Comparison of ENCODE assay signal across 22 cellular contexts in the genomic region with DNA sequence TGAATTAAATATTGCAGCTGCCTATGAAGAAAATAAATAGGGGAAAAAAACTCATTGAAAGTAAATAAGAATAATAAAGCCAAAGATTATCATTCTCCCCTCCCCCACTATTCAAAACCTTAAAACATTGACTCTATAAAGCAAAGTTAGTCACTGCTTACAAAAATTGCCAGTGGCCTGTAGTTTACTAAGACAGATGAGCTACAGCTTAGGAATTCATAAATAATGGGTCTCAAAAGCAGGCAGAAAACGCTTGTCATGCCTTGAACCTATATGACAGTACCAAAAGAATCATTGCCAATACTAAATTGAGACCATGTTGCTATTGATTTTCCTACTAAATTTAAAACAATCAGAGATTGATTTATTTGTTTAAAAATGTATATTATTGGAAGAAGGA.
A peak's percentile ranks its signal among the peaks of the same experiment; 100 is the strongest.
DNase-seq lines count a peak whose midpoint lies in the region; ATAC-seq and TF ChIP-seq lines count a peak whose summit lies in the region.
"Had no signal": no experiment of that assay in that cellular context is flagged by ENCODE, and none has a peak within 500 bp of the region (broad histone marks: within the 10 kb centered on the region; RNA-seq: fewer than 3 reads in every experiment).

No MANE protein-coding gene starts in this region.

- H4K12ac ChIP-seq in trophoblast cell (ENCODE audit: low read depth, low read length), result no peak overlapping the region

- no peak overlapping the region for H2BK120ac ChIP-seq in trophoblast cell (ENCODE audit: insufficient read depth, low read length, poor library complexity)

- no peak overlapping the region for H3K27ac ChIP-seq in trophoblast cell (ENCODE audit: low read depth, low read length)
- H3K27ac ChIP-seq: BLaER1 treated with 17β-estradiol and CSF1 and Interleukin-3, amounts not matched to agents 10 nM and 100 nM; heart right ventricle; KMS-11 had no signal

- no peak overlapping the region for H2BK5ac ChIP-seq in trophoblast cell (ENCODE audit: low read depth, low read length, poor library complexity)

- no peak overlapping the region for H4K91ac ChIP-seq in trophoblast cell (ENCODE audit: low read depth, low read length)

- no peaks in the 10 kb centered on the region for H3K27me3 ChIP-seq in trophoblast cell (ENCODE audit: insufficient read depth, low read length)
- H3K27me3 ChIP-seq: BLaER1 treated with 17β-estradiol and CSF1 and Interleukin-3, amounts not matched to agents 10 nM and 100 nM; heart right ventricle had no signal

- no CpG with 5 or more reads among the region's 1 CpG for WGBS in trophoblast cell (ENCODE audit: extremely low coverage, insufficient coverage, insufficient read length)

- H3K4me3 ChIP-seq in epithelial cell of esophagus (ENCODE audit: low read length), result no peak overlapping the region
- H3K4me3 ChIP-seq in trophoblast cell (ENCODE audit: low read depth, low read length), result no peak overlapping the region
- H3K4me3 ChIP-seq: BLaER1 treated with 17β-estradiol and CSF1 and Interleukin-3, amounts not matched to agents 10 nM and 100 nM; heart right ventricle had no signal

- no peak overlapping the region for H3K4me2 ChIP-seq in trophoblast cell (ENCODE audit: low read length)
- H3K4me2 ChIP-seq: BLaER1 treated with 17β-estradiol and CSF1 and Interleukin-3, amounts not matched to agents 10 nM and 100 nM; KMS-11 had no signal

- H2AFZ ChIP-seq in trophoblast cell (ENCODE audit: insufficient read depth, low read length, poor library complexity), result no peak overlapping the region

- peak; percentile 88 for DNase-seq in ELR (ENCODE audit: low read depth)
- peak; percentile 25 for DNase-seq in RKO (ENCODE audit: low spot score)
- peak; percentile 70 for DNase-seq in epithelial cell of esophagus (ENCODE audit: low read depth)
- peak; percentile 6 to 63 for DNase-seq in trophoblast cell
- no peak for DNase-seq in T1000 (lab: John Stamatoyannopoulos, UW)
- no peak for DNase-seq in DMS153 (lab: John Stamatoyannopoulos, UW)
- DNase-seq in HEK293T (ENCODE audit: extremely low spot score), result no peak
- DNase-seq: activated CD4-positive, alpha-beta T cell treated with anti-CD3 and anti-CD28 coated beads for 1 hour; activated CD8-positive, alpha-beta memory T cell treated with anti-CD3 and anti-CD28 coated beads, Interleukin-2, amount 50 U/mL, for 48 hours; activated naive CD4-positive, alpha-beta T cell treated with anti-CD3 and anti-CD28 coated beads, Interleukin-2, amount 50 U/mL, for 16 hours; H7; heart right ventricle; kidney glomerular epithelial cell; NCI-H187 treated with DMSO at 0.1 percent for 48 hours; NCI-H526 treated with DMSO at 0.1 percent for 48 hours; nucleus accumbens; RPMI8226; small intestine; stimulated activated naive B cell treated with anti-CD40 and anti-IgM and Interleukin-4, amounts not matched to agents 10 μg/mL and 1 μg/mL and 100 μg/mL, for 72 hours had no signal

- no peak overlapping the region for H2BK12ac ChIP-seq in trophoblast cell (ENCODE audit: low read length)

- peaks cover 0 to 4% of the 10 kb centered on the region in 2 experiments for H3K36me3 ChIP-seq in trophoblast cell (ENCODE audit: control insufficient read depth in 1 of 2, insufficient read depth in 2 of 2, low read length in 2 of 2)

- no peaks in the 10 kb centered on the region for H3K79me2 ChIP-seq in trophoblast cell (ENCODE audit: control insufficient read depth, insufficient read depth, low read length, poor library complexity)

- no peak for ATAC-seq in HG02588 (IDR thresholded peaks at IDR 0.05; ENCODE audit: unreplicated experiment)
- ATAC-seq: heart right ventricle; stimulated activated naive B cell treated with anti-CD40 and anti-IgM and Interleukin-4, amounts not matched to agents 10 μg/mL and 1 μg/mL and 100 μg/mL, for 72 hours had no signal

- no peak overlapping the region for H3K18ac ChIP-seq in trophoblast cell (ENCODE audit: low read length)

- peaks cover 0 to 2% of the 10 kb centered on the region in 2 experiments for H3K4me1 ChIP-seq in trophoblast cell (ENCODE audit: control insufficient read depth in 1 of 2, insufficient read depth in 2 of 2, low read length in 2 of 2)

- H3K9me3 ChIP-seq in trophoblast cell (ENCODE audit: insufficient read depth, low read depth, low read length), result no peaks in the 10 kb centered on the region
- H3K9me3 ChIP-seq: heart right ventricle had no signal

- POLR2A ChIA-PET in HEK293T (lab: Yijun Ruan, JAX), result no interaction called here

- H3K14ac ChIP-seq in trophoblast cell (ENCODE audit: low read length), result no peak overlapping the region

- H2AK5ac ChIP-seq in trophoblast cell (ENCODE audit: low read length), result no peak overlapping the region

- H4K8ac ChIP-seq in trophoblast cell (ENCODE audit: low read depth, low read length), result no peak overlapping the region

- H3K79me1 ChIP-seq in trophoblast cell (ENCODE audit: low read length), result no peaks in the 10 kb centered on the region

- no peak overlapping the region for H3K4ac ChIP-seq in trophoblast cell (ENCODE audit: low read depth, low read length)

- H3K23ac ChIP-seq in trophoblast cell (ENCODE audit: low read length), result no peak overlapping the region

- no peak overlapping the region for H3K9ac ChIP-seq in trophoblast cell (ENCODE audit: low read length)
- H3K9ac ChIP-seq: BLaER1 treated with 17β-estradiol and CSF1 and Interleukin-3, amounts not matched to agents 10 nM and 100 nM; KMS-11 had no signal

- CTCF ChIA-PET in HEK293T (lab: Yijun Ruan, JAX), result interaction anchor here (0.7 kb wide), 1 partner anchor 209 kb away, joined by 3 read pairs; no protein-coding TSS in a partner anchor

- no peak for TF ChIP-seq CTCF in epithelial cell of esophagus (IDR thresholded peaks at IDR 0.05; ENCODE audit: insufficient read depth, low read depth, low read length, missing control alignments)

TF ChIP-seq in HEK293T, 16 proteins besides CTCF, POLR2A, EP300 and RAD21:
- TF ChIP-seq HDGF (IDR thresholded peaks at IDR 0.05; ENCODE audit: borderline replicate concordance) (no peak), LEF1 (IDR thresholded peaks at IDR 0.05; ENCODE audit: borderline replicate concordance) (no peak), ZNF384 (IDR thresholded peaks at IDR 0.05) (no peak), TARDBP (IDR thresholded peaks at IDR 0.05) (no peak), FOXA1 (IDR thresholded peaks at IDR 0.05) (no peak), SUZ12 (IDR thresholded peaks at IDR 0.05) (no peak), SP1 (IDR thresholded peaks at IDR 0.05) (no peak), FOXK2 (IDR thresholded peaks at IDR 0.05) (no peak), BHLHE40 (IDR thresholded peaks at IDR 0.05; ENCODE audit: borderline replicate concordance) (no peak), ARNT (IDR thresholded peaks at IDR 0.05) (no peak), ELF4 (IDR thresholded peaks at IDR 0.05) (no peak)

Comparison
In these comparisons a context has a peak if more than half of its experiments do, and no peak if none do; other contexts are left out.
1. DNase-seq: peak in ELR (single experiment), RKO (single experiment), epithelial cell of esophagus (single experiment) and trophoblast cell (2 of 2); none in T1000 (single experiment), DMS153 (single experiment) and HEK293T (single experiment).